ENCODE assay signal across 16 cellular contexts in the genomic region with DNA sequence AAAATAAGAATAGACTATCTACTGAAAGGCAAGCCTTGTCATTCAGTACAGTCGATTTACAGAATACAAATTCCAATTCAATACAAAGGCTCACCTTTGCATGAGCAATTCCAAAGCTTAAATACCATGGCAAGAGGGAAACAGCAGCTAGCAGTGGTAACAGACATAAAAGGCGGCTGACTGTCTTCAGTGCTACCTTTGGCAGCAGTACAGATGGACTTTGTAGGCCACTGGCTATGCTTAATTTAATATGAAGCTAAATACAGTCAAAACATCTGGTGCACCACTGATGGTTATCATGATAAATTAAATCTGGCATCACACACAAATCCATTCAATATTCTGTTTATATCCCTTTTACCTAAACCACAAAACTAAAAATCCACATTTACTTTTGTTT.
DNase-seq lines count a peak whose midpoint lies in the region; ATAC-seq and TF ChIP-seq lines count a peak whose summit lies in the region.
"Had no signal": no experiment of that assay in that cellular context is flagged by ENCODE, and none has a peak within 500 bp of the region (broad histone marks: within the 10 kb centered on the region; RNA-seq: fewer than 3 reads in every experiment).

No MANE protein-coding gene starts in this region.

- H2BK120ac ChIP-seq in trophoblast cell (ENCODE audit: insufficient read depth, low read length, poor library complexity): no peak overlapping the region

- no peaks in the 10 kb centered on the region for H3F3A ChIP-seq in GM23338 (replicated peaks; ENCODE audit: low read depth)

- H3K4me1 Mint-ChIP-seq in GM23338 (peaks cover 31% of the 10 kb centered on the region), nephron (peaks cover 52% of the 10 kb centered on the region), Caco-2 (ENCODE audit: low read depth, unreplicated experiment) (peaks cover 7% of the 10 kb centered on the region)

- no peak overlapping the region for H2BK12ac ChIP-seq in trophoblast cell (ENCODE audit: low read length)

- H3K79me1 ChIP-seq in trophoblast cell (ENCODE audit: low read length): no peaks in the 10 kb centered on the region

- no peaks in the 10 kb centered on the region for H3K36me3 ChIP-seq in GM23338 (ENCODE audit: insufficient read depth)
- no peaks in the 10 kb centered on the region for H3K36me3 ChIP-seq in Caco-2 (ENCODE audit: control insufficient read depth, insufficient read depth, low read length)
- H3K36me3 ChIP-seq in breast epithelium: no peaks in the 10 kb centered on the region
- peaks cover 0 to 2% of the 10 kb centered on the region in 2 experiments for H3K36me3 ChIP-seq in trophoblast cell (ENCODE audit: control insufficient read depth in 1 of 2, insufficient read depth in 2 of 2, low read length in 2 of 2)

- WGBS in lower leg skin, 2 donors: 82 to 85% methylated on average over 2 of the region's 2 CpGs
- no CpG with 5 or more reads among the region's 2 CpGs for WGBS in trophoblast cell (ENCODE audit: extremely low coverage, insufficient coverage, insufficient read length)

- peak; percentile 75 for ATAC-seq in GM23338
- ATAC-seq: activated T-cell treated with anti-CD3 and anti-CD28 coated beads, Interleukin-2, amount 50 U/mL, for 4 hours had no signal

- intact Hi-C loops in Caco-2 (cut with micrococcal nuclease; ENCODE audit: unreplicated experiment): no loop called here
- intact Hi-C loops in lower leg skin (cut with DNase I; ENCODE audit: low total_unique reads): no loop called here
- intact Hi-C loops in breast epithelium (cut with DNase I; ENCODE audit: low total_unique reads): no loop called here

- no peak overlapping the region for H3K18ac ChIP-seq in trophoblast cell (ENCODE audit: low read length)

- H3K27ac ChIP-seq in GM23338 (ENCODE audit: low read depth) (peak overlapping the region; percentile 70), breast epithelium (no peak overlapping the region), trophoblast cell (ENCODE audit: low read depth, low read length) (no peak overlapping the region)
- H3K27ac ChIP-seq: skin epidermis, testis had no signal

- H3K9me3 Mint-ChIP-seq in GM23338 (no peaks in the 10 kb centered on the region), nephron (no peaks in the 10 kb centered on the region), Caco-2 (ENCODE audit: unreplicated experiment) (no peaks in the 10 kb centered on the region)
- H3K9me3 Mint-ChIP-seq: activated naive CD8-positive, alpha-beta T cell treated with anti-CD3 and anti-CD28 coated beads for 36 hours; activated T-cell treated with anti-CD3 and anti-CD28 coated beads, Interleukin-2, amount 50 U/mL, for 4 hours; HFFc6 had no signal

- H3K23ac ChIP-seq in trophoblast cell (ENCODE audit: low read length): no peak overlapping the region

- H3K27me3 ChIP-seq in GM23338 (ENCODE audit: insufficient read depth): no peaks in the 10 kb centered on the region
- H3K27me3 ChIP-seq in Caco-2 (replicated peaks; ENCODE audit: control insufficient read depth, insufficient read depth, low read length): no peaks in the 10 kb centered on the region
- H3K27me3 ChIP-seq in breast epithelium: no peaks in the 10 kb centered on the region
- no peaks in the 10 kb centered on the region for H3K27me3 ChIP-seq in trophoblast cell (ENCODE audit: insufficient read depth, low read length)
- H3K27me3 ChIP-seq: testis had no signal

- TF ChIP-seq CTCF in GM23338 (conservative IDR thresholded peaks at IDR 0.05; ENCODE audit: low read depth in 2 of 2): no peak
- no peak for TF ChIP-seq CTCF in astrocyte of the cerebellum (IDR thresholded peaks at IDR 0.05; ENCODE audit: low read depth, low read length, missing control alignments)
- no peak for TF ChIP-seq CTCF in nephron (IDR thresholded peaks at IDR 0.05; ENCODE audit: unreplicated experiment in 3 of 3)
- TF ChIP-seq CTCF in Caco-2 (IDR thresholded peaks at IDR 0.05; ENCODE audit: insufficient read depth in 1 of 2, low read depth in 1 of 2, low read length in 1 of 2, severe bottlenecking in 1 of 2, unreplicated experiment in 1 of 2): no peak
- TF ChIP-seq CTCF in lower leg skin (IDR thresholded peaks at IDR 0.05): no peak
- no peak for TF ChIP-seq CTCF in breast epithelium (IDR thresholded peaks at IDR 0.05)

- in situ Hi-C loops in astrocyte of the cerebellum (cut with HindIII; ENCODE audit: low sequenced_read_pairs): no loop called here

- peaks cover 10% of the 10 kb centered on the region; the same call in 1 of the 2 replicates for H4K20me1 ChIP-seq in GM23338 (replicated peaks; ENCODE audit: insufficient read depth)

- H3K9ac ChIP-seq in trophoblast cell (ENCODE audit: low read length): no peak overlapping the region

- no peak overlapping the region for H3K4ac ChIP-seq in trophoblast cell (ENCODE audit: low read depth, low read length)

- TF ChIP-seq POLR2A in lower leg skin (IDR thresholded peaks at IDR 0.05): no peak
- TF ChIP-seq POLR2A in breast epithelium (IDR thresholded peaks at IDR 0.05): no peak

- CTCF ChIA-PET in Caco-2 (lab: Charles Lee): no interaction called here

- H4K91ac ChIP-seq in trophoblast cell (ENCODE audit: low read depth, low read length): no peak overlapping the region

- no peak overlapping the region for H2BK5ac ChIP-seq in trophoblast cell (ENCODE audit: low read depth, low read length, poor library complexity)

- H2AFZ ChIP-seq in GM23338: no peak overlapping the region
- H2AFZ ChIP-seq in trophoblast cell (ENCODE audit: insufficient read depth, low read length, poor library complexity): no peak overlapping the region

- no peak overlapping the region for H3K4me3 Mint-ChIP-seq in GM23338
- H3K4me3 Mint-ChIP-seq in nephron: peak overlapping the region in 1 of 3 experiments; percentile 19
- H3K4me3 Mint-ChIP-seq in Caco-2 (ENCODE audit: unreplicated experiment): no peak overlapping the region
- H3K4me3 Mint-ChIP-seq: activated naive CD8-positive, alpha-beta T cell treated with anti-CD3 and anti-CD28 coated beads for 36 hours; activated T-cell treated with anti-CD3 and anti-CD28 coated beads, Interleukin-2, amount 50 U/mL, for 4 hours; HFFc6 had no signal

- H3K9me2 ChIP-seq in GM23338 (ENCODE audit: insufficient read depth): no peaks in the 10 kb centered on the region

- H3K9me3 ChIP-seq in Caco-2 (no peaks in the 10 kb centered on the region), breast epithelium (no peaks in the 10 kb centered on the region), trophoblast cell (ENCODE audit: insufficient read depth, low read depth, low read length) (no peaks in the 10 kb centered on the region)
- H3K9me3 ChIP-seq: testis had no signal

- H3K4me3 ChIP-seq in GM23338: no peak overlapping the region
- no peak overlapping the region for H3K4me3 ChIP-seq in astrocyte of the cerebellum (ENCODE audit: low read depth, low read length)
- H3K4me3 ChIP-seq in Caco-2 (ENCODE audit: low read depth, low read length): no peak overlapping the region
- H3K4me3 ChIP-seq in lower leg skin (ENCODE audit: low read depth, poor library complexity, severe bottlenecking): no peak overlapping the region
- H3K4me3 ChIP-seq in breast epithelium: no peak overlapping the region
- H3K4me3 ChIP-seq in trophoblast cell (ENCODE audit: low read depth, low read length): no peak overlapping the region
- H3K4me3 ChIP-seq: skin epidermis, testis had no signal

- DNase-seq in GM23338 (ENCODE audit: low spot score): peak; percentile 46
- DNase-seq in NCI-H524 (lab: John Stamatoyannopoulos, UW): peak; percentile 52 to 79
- DNase-seq in astrocyte of the cerebellum (ENCODE audit: low read depth): peak; percentile 39
- DNase-seq in Caco-2: no peak
- DNase-seq in lower leg skin (ENCODE audit: low spot score in 2 of 2): no peak
- DNase-seq in breast epithelium (ENCODE audit: low spot score in 2 of 2): no peak
- no peak for DNase-seq in trophoblast cell
- DNase-seq: activated CD4-positive, alpha-beta T cell treated with anti-CD3 and anti-CD28 coated beads, Interleukin-2, amount 50 U/mL, for 1 hour; activated naive CD8-positive, alpha-beta T cell treated with anti-CD3 and anti-CD28 coated beads for 36 hours; activated T-cell treated with anti-CD3 and anti-CD28 coated beads, Interleukin-2, amount 50 U/mL, for 4 hours; HFFc6; posterior cingulate gyrus; stimulated activated CD4-positive, alpha-beta T cell treated with anti-CD3 and anti-CD28 coated beads, Interleukin-4, amount 100 ng/mL, for 4 hours; testis had no signal

- H3K14ac ChIP-seq in trophoblast cell (ENCODE audit: low read length): no peak overlapping the region

- H3K4me2 ChIP-seq in GM23338 (peak overlapping the region; percentile 10; the same call in 1 of the 2 replicates), trophoblast cell (ENCODE audit: low read length) (no peak overlapping the region)

- no TSS peak for BruUV-seq in Caco-2 (replicated peaks; lab: Mats Ljungman, UMichigan)

- H3K4me1 ChIP-seq in GM23338 (ENCODE audit: insufficient read depth): peaks cover 32% of the 10 kb centered on the region
- H3K4me1 ChIP-seq in Caco-2: 0 out of 2 replicates have a peak, but pooled peaks cover 9% of the 10 kb centered on the region
- H3K4me1 ChIP-seq in breast epithelium: peaks cover 0 to 12% of the 10 kb centered on the region in 2 donors
- H3K4me1 ChIP-seq in trophoblast cell (ENCODE audit: control insufficient read depth in 1 of 2, insufficient read depth in 2 of 2, low read length in 2 of 2): no peaks in the 10 kb centered on the region

- H3K36me3 Mint-ChIP-seq in GM23338 (ENCODE audit: low read depth): no peaks in the 10 kb centered on the region
- peaks cover 8% of the 10 kb centered on the region for H3K36me3 Mint-ChIP-seq in nephron (ENCODE audit: low read depth)
- no peaks in the 10 kb centered on the region for H3K36me3 Mint-ChIP-seq in Caco-2 (ENCODE audit: insufficient read depth, unreplicated experiment)
- H3K36me3 Mint-ChIP-seq: activated naive CD8-positive, alpha-beta T cell treated with anti-CD3 and anti-CD28 coated beads for 36 hours had no signal

- H3K27ac Mint-ChIP-seq in GM23338 (peak overlapping the region; percentile 50; the same call in 1 of the 2 replicates), nephron (peak overlapping the region; percentile 60 to 87 (median 86)), Caco-2 (ENCODE audit: unreplicated experiment) (no peak overlapping the region)
- H3K27ac Mint-ChIP-seq: activated naive CD8-positive, alpha-beta T cell treated with anti-CD3 and anti-CD28 coated beads for 36 hours; HFFc6 had no signal

- H4K8ac ChIP-seq in trophoblast cell (ENCODE audit: low read depth, low read length): no peak overlapping the region

- H3K79me2 ChIP-seq in GM23338 (replicated peaks; ENCODE audit: insufficient read depth) (peaks cover 63% of the 10 kb centered on the region), trophoblast cell (ENCODE audit: control insufficient read depth, insufficient read depth, low read length, poor library complexity) (no peaks in the 10 kb centered on the region)

- H4K12ac ChIP-seq in trophoblast cell (ENCODE audit: low read depth, low read length): no peak overlapping the region

- no peaks in the 10 kb centered on the region for H3K27me3 Mint-ChIP-seq in GM23338 (ENCODE audit: insufficient read depth, low read depth, poor library complexity)
- H3K27me3 Mint-ChIP-seq in nephron (ENCODE audit: low read depth): no peaks in the 10 kb centered on the region
- H3K27me3 Mint-ChIP-seq in Caco-2 (ENCODE audit: insufficient read depth, unreplicated experiment): no peaks in the 10 kb centered on the region
- H3K27me3 Mint-ChIP-seq: activated naive CD8-positive, alpha-beta T cell treated with anti-CD3 and anti-CD28 coated beads for 36 hours had no signal

- POLR2A ChIA-PET in Caco-2 (lab: Charles Lee): no interaction called here

- no peak overlapping the region for H2AK5ac ChIP-seq in trophoblast cell (ENCODE audit: low read length)

Comparison
In these comparisons a context has a peak if more than half of its experiments do, and no peak if none do; other contexts are left out.
1. DNase-seq: peak in GM23338 (single experiment), NCI-H524 (2 of 2) and astrocyte of the cerebellum (single experiment); none in Caco-2 (0 of 2), lower leg skin (0 of 2), breast epithelium (0 of 2) and trophoblast cell (0 of 2).